ENCODE assay signal across 20 cellular contexts in the genomic region with DNA sequence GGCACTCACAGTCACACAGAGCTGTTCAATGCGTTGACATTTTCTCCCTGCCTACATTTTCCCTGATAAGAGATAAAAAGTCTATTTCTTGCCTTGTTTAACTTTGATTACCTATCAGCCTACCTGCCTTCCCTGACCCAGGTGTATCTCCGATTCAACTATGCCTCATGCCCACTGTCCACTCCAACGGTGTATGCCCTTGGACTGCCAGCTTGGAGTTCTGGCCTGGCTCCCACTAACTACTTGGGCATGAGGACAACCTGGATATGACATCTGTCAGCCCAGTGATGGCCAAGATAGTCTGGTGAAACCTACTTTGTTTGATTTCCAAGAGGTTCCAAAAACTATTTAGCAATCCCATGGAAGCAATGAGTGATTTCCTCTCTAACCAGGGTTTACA.
DNase-seq lines count a peak whose midpoint lies in the region; ATAC-seq and TF ChIP-seq lines count a peak whose summit lies in the region.
"Had no signal": no experiment of that assay in that cellular context is flagged by ENCODE, and none has a peak within 500 bp of the region (broad histone marks: within the 10 kb centered on the region; RNA-seq: fewer than 3 reads in every experiment).

No MANE protein-coding gene starts in this region.

- H3K27ac ChIP-seq in stomach (no peak overlapping the region), mammary epithelial cell (ENCODE audit: insufficient read depth, low read depth, low read length) (no peak overlapping the region)
- H3K27ac ChIP-seq: 22Rv1; A549; BLaER1 treated with 17β-estradiol and CSF1 and Interleukin-3, amounts not matched to agents 10 nM and 100 nM; C4-2B had no signal

- intact Hi-C loops in stomach (cut with DNase I; ENCODE audit: low total_unique reads) = no loop called here
- intact Hi-C loops in mammary epithelial cell (cut with micrococcal nuclease) = no loop called here

- no peaks in the 10 kb centered on the region for H3K4me1 ChIP-seq in stomach
- no peaks in the 10 kb centered on the region for H3K4me1 ChIP-seq in mammary epithelial cell (ENCODE audit: insufficient read depth, low read length)
- H3K4me1 ChIP-seq: A549; BLaER1 treated with 17β-estradiol and CSF1 and Interleukin-3, amounts not matched to agents 10 nM and 100 nM; Caco-2 had no signal

- CTCF ChIA-PET in mammary epithelial cell (lab: Charles Lee; ENCODE audit: low non-redundant PET) = no interaction called here

- no peaks in the 10 kb centered on the region for H3K36me3 ChIP-seq in stomach
- no peaks in the 10 kb centered on the region for H3K36me3 ChIP-seq in mammary epithelial cell (ENCODE audit: insufficient read depth, low read length)
- H3K36me3 ChIP-seq: BLaER1 treated with 17β-estradiol and CSF1 and Interleukin-3, amounts not matched to agents 10 nM and 100 nM had no signal

- no peak for TF ChIP-seq EP300 in stomach (IDR thresholded peaks at IDR 0.05)

- H3K79me2 ChIP-seq in mammary epithelial cell (ENCODE audit: insufficient read depth, low read length) = no peaks in the 10 kb centered on the region

- dilution Hi-C loops in mammary epithelial cell (cut with HindIII; ENCODE audit: low sequenced_read_pairs) = no loop called here

- no peak overlapping the region for H3K4me3 ChIP-seq in stomach
- H3K4me3 ChIP-seq in mammary epithelial cell (replicated peaks in 1 of 3; ENCODE audit: insufficient read depth in 1 of 3, low read depth in 2 of 3, low read length in 3 of 3) = no peak overlapping the region
- H3K4me3 ChIP-seq: A549; BLaER1 treated with 17β-estradiol and CSF1 and Interleukin-3, amounts not matched to agents 10 nM and 100 nM; GM12878 had no signal

- in situ Hi-C loops in mammary epithelial cell (cut with MboI; ENCODE audit: low sequenced_read_pairs in 2 of 2) = no loop called here

- no TSS peak for BruUV-seq in mammary epithelial cell (replicated peaks; lab: Mats Ljungman, UMichigan)

- peak; percentile 35 for DNase-seq in DMS 273 (lab: John Stamatoyannopoulos, UW; ENCODE audit: unreplicated experiment)
- DNase-seq in DMS 273 treated with DMSO at 0.1 percent for 48 hours (lab: John Stamatoyannopoulos, UW) = no peak
- DNase-seq in cerebellar cortex (ENCODE audit: low spot score) = peak; percentile 79
- DNase-seq in left lobe of liver (ENCODE audit: low spot score) = no peak
- peak; percentile 54 for DNase-seq in stomach
- DNase-seq in HuH-7.5 (ENCODE audit: low spot score) = no peak
- DNase-seq in mammary epithelial cell = no peak
- no peak for DNase-seq in NCI-H128 (lab: John Stamatoyannopoulos, UW; ENCODE audit: unreplicated experiment)
- DNase-seq: AML-193; Caco-2; Calu3; CD4-positive, alpha-beta T cell; CD8-positive, alpha-beta T cell; DMS79 treated with DMSO at 0.1 percent for 48 hours; GDM1 had no signal

- 27 to 48% (median 43%) methylated on average over 3 of the region's 3 CpGs for WGBS in stomach, 5 donors
- WGBS in mammary epithelial cell (ENCODE audit: low coverage, missing lambda C conversion rate) = 72% methylated on average over 3 of the region's 3 CpGs

- H3K9ac ChIP-seq in mammary epithelial cell (ENCODE audit: insufficient read depth, low read length) = no peak overlapping the region
- H3K9ac ChIP-seq: BLaER1 treated with 17β-estradiol and CSF1 and Interleukin-3, amounts not matched to agents 10 nM and 100 nM had no signal

- H3K27me3 ChIP-seq in stomach (no peaks in the 10 kb centered on the region), mammary epithelial cell (ENCODE audit: insufficient read depth, low read length) (no peaks in the 10 kb centered on the region)
- H3K27me3 ChIP-seq: BLaER1 treated with 17β-estradiol and CSF1 and Interleukin-3, amounts not matched to agents 10 nM and 100 nM had no signal

- TF ChIP-seq CTCF in stomach (IDR thresholded peaks at IDR 0.05) = no peak
- no peak for TF ChIP-seq CTCF in mammary epithelial cell (conservative IDR thresholded peaks at IDR 0.05 in 1 of 2, IDR thresholded peaks at IDR 0.05 in 1 of 2; ENCODE audit: extremely low read depth in 1 of 2, insufficient read depth in 1 of 2, low read depth in 1 of 2, low read length in 2 of 2)

- no peak overlapping the region for H2AFZ ChIP-seq in mammary epithelial cell (ENCODE audit: low read depth, low read length)

- no peaks in the 10 kb centered on the region for H4K20me1 ChIP-seq in mammary epithelial cell (ENCODE audit: insufficient read depth, low read length)
- H4K20me1 ChIP-seq: BLaER1 treated with 17β-estradiol and CSF1 and Interleukin-3, amounts not matched to agents 10 nM and 100 nM had no signal

- no peak overlapping the region for H3K4me2 ChIP-seq in mammary epithelial cell (ENCODE audit: insufficient read depth, low read depth, low read length)
- H3K4me2 ChIP-seq: A549; BLaER1 treated with 17β-estradiol and CSF1 and Interleukin-3, amounts not matched to agents 10 nM and 100 nM had no signal

- TF ChIP-seq POLR2A in stomach (IDR thresholded peaks at IDR 0.05) = no peak

- ATAC-seq in left lobe of liver = peak; percentile 15
- ATAC-seq: A549; CD8-positive, alpha-beta T cell; GM12878 had no signal

- H3K9me3 ChIP-seq in stomach (no peaks in the 10 kb centered on the region), mammary epithelial cell (replicated peaks; ENCODE audit: insufficient read depth, low read length) (no peaks in the 10 kb centered on the region)
- H3K9me3 ChIP-seq: A549, Caco-2 had no signal

Comparison
In these comparisons a context has a peak if more than half of its experiments do, and no peak if none do; other contexts are left out.
1. DNase-seq: peak in DMS 273 (single experiment), cerebellar cortex (single experiment) and stomach (single experiment); none in DMS 273 treated with DMSO at 0.1 percent for 48 hours (single experiment), left lobe of liver (single experiment), HuH-7.5 (single experiment), mammary epithelial cell (single experiment) and NCI-H128 (single experiment).